In the genomic region with DNA sequence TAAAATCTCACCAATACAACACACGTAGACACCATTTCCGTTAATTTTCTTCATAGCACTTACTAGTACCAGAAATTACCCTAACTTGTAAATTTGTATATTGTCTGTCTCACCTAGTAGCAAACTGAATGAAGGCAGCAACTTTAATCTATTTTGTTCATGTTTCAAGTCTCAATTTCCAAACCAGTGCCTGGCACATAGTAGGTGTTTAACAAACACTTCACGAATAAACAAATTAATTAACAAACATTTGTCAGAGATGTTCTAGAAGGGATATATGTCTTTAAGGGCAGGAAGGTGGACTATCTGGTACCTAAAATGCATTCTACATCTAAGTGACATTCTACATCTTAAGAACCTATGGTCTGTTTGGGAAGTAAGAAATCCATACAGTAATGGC, we compare ENCODE assay signal across 10 cellular contexts. TPM values are rescaled to one million over a fixed set of nuclear protein-coding genes. Genes with fewer than 3 reads are reported as not detected.
DNase-seq lines count a peak whose midpoint lies in the region; ATAC-seq lines count a peak whose summit lies in the region.
"Had no signal": no experiment of that assay in that cellular context is flagged by ENCODE, and none has a peak within 500 bp of the region (broad histone marks: within the 10 kb centered on the region; RNA-seq: fewer than 3 reads in every experiment).

No MANE protein-coding gene starts in this region.

- H2BK120ac ChIP-seq in neuronal stem cell (ENCODE audit: low read depth, low read length) = no peak overlapping the region

- peak overlapping the region; percentile 73 to 82 for H3K4me3 ChIP-seq in CD4-positive, alpha-beta memory T cell (ENCODE audit: low read length in 2 of 2)
- H3K4me3 ChIP-seq in NT2/D1 (ENCODE audit: insufficient read length, low read depth) (peak overlapping the region; percentile 95), endocrine pancreas (ENCODE audit: control insufficient read depth, insufficient read depth, low read length) (peak overlapping the region; percentile 71), neuronal stem cell (ENCODE audit: low read length in 2 of 2) (peak overlapping the region in 1 of 2 donors; percentile 79)

- H3K14ac ChIP-seq in neuronal stem cell (ENCODE audit: low read length) = no peak overlapping the region

- peak overlapping the region; percentile 91 to 97 (median 96) for H3K4me3 Mint-ChIP-seq in CD4-positive, alpha-beta memory T cell

- H2AFZ ChIP-seq in neuronal stem cell (ENCODE audit: low read length) = peak overlapping the region; percentile 96

- H2AK5ac ChIP-seq in neuronal stem cell (ENCODE audit: low read depth, low read length) = no peak overlapping the region

- peak overlapping the region; percentile 89 for H3K27ac ChIP-seq in CD4-positive, alpha-beta memory T cell (ENCODE audit: low read depth, low read length)
- no peak overlapping the region for H3K27ac ChIP-seq in neuronal stem cell (replicated peaks; ENCODE audit: low read length)

- H3K27ac Mint-ChIP-seq in CD4-positive, alpha-beta memory T cell = peak overlapping the region; percentile 97 to 99 (median 99)

- H4K8ac ChIP-seq in neuronal stem cell (ENCODE audit: low read depth, low read length) = no peak overlapping the region

- peaks cover 22 to 44% (median 30%) of the 10 kb centered on the region in 4 donors for H3K4me1 Mint-ChIP-seq in CD4-positive, alpha-beta memory T cell

- H3K9ac ChIP-seq in NT2/D1 (ENCODE audit: insufficient read length, low read depth) (peak overlapping the region; percentile 78), endocrine pancreas (ENCODE audit: control insufficient read depth, insufficient read depth, low read length) (peak overlapping the region; percentile 1), neuronal stem cell (ENCODE audit: low read depth, low read length, poor library complexity) (no peak overlapping the region)

- no peak overlapping the region for H3K23ac ChIP-seq in neuronal stem cell (ENCODE audit: low read depth, low read length, poor library complexity)

- H3K36me3 Mint-ChIP-seq in CD4-positive, alpha-beta memory T cell = peaks cover 3 to 37% of the 10 kb centered on the region in 2 donors

- intact Hi-C loops in CD4-positive, alpha-beta memory T cell (cut with micrococcal nuclease) = loop anchor here (5.0 kb wide), 1 partner anchor 368 kb away; a partner anchor contains a TSS

- peaks cover 0 to 2% (median 0%) of the 10 kb centered on the region in 8 donors for H3K9me3 Mint-ChIP-seq in CD4-positive, alpha-beta memory T cell

- H3K4ac ChIP-seq in neuronal stem cell (ENCODE audit: low read length) = no peak overlapping the region

- H3K4me2 ChIP-seq in neuronal stem cell (ENCODE audit: insufficient read depth, low read length, poor library complexity, severe bottlenecking) = peak overlapping the region; percentile 63

- no peak overlapping the region for H4K91ac ChIP-seq in neuronal stem cell (ENCODE audit: low read depth, low read length, poor library complexity)

- CTCF ChIA-PET in CD4-positive, alpha-beta memory T cell (lab: Charles Lee; ENCODE audit: partially characterized antibody) = interaction anchor here (1.1 to 1.2 kb wide), 2 partner anchors 14 to 45 kb away, joined by 3 read pairs; no protein-coding TSS in a partner anchor

- H3K4me1 ChIP-seq in CD4-positive, alpha-beta memory T cell (ENCODE audit: insufficient read depth, low read length) = peaks cover 28% of the 10 kb centered on the region
- no peaks in the 10 kb centered on the region for H3K4me1 ChIP-seq in NT2/D1 (ENCODE audit: insufficient read depth, insufficient read length)
- H3K4me1 ChIP-seq in endocrine pancreas (ENCODE audit: control insufficient read depth, insufficient read depth, low read length) = peaks cover 7% of the 10 kb centered on the region
- peaks cover 0 to 3% of the 10 kb centered on the region in 2 donors for H3K4me1 ChIP-seq in neuronal stem cell (ENCODE audit: control insufficient read depth in 2 of 2, insufficient read depth in 1 of 2, low read depth in 1 of 2, low read length in 2 of 2)

- 100% methylated on average over 2 of the region's 3 CpGs for WGBS in neuronal stem cell (ENCODE audit: extremely low coverage in 2 of 2, insufficient read length in 2 of 2, insufficient replicate concordance in 1 of 2), 2 donors

- H3K9me3 ChIP-seq in CD4-positive, alpha-beta memory T cell (ENCODE audit: control insufficient read depth in 1 of 2, low read length in 2 of 2) = no peaks in the 10 kb centered on the region
- H3K9me3 ChIP-seq in NT2/D1 (ENCODE audit: insufficient read depth, low read length) (no peaks in the 10 kb centered on the region), endocrine pancreas (ENCODE audit: control insufficient read depth, low read length) (no peaks in the 10 kb centered on the region), neuronal stem cell (replicated peaks in 1 of 2; ENCODE audit: control insufficient read depth in 2 of 2, insufficient read depth in 1 of 2, low read depth in 1 of 2, low read length in 2 of 2) (no peaks in the 10 kb centered on the region)

- no peak for DNase-seq in CD4-positive, alpha-beta memory T cell
- DNase-seq in NT2/D1 (ENCODE audit: low read depth, low spot score) (no peak), neuronal stem cell (ENCODE audit: low spot score) (no peak)
- DNase-seq: NCI-H1092 treated with DMSO at 0.1 percent for 48 hours; stimulated activated CD4-positive, alpha-beta T cell treated with anti-CD3 and anti-CD28 coated beads, Interleukin-4, amount 100 ng/mL, for 1 hour had no signal

- no peak overlapping the region for H2BK12ac ChIP-seq in neuronal stem cell (ENCODE audit: low read length)

- H3K36me3 ChIP-seq in CD4-positive, alpha-beta memory T cell (ENCODE audit: insufficient read depth, low read length) = peaks cover 18% of the 10 kb centered on the region
- H3K36me3 ChIP-seq in NT2/D1 (ENCODE audit: insufficient read depth, insufficient read length, low read length) = peaks cover 28% of the 10 kb centered on the region
- no peaks in the 10 kb centered on the region for H3K36me3 ChIP-seq in endocrine pancreas (ENCODE audit: control insufficient read depth, insufficient read depth, low read length)
- H3K36me3 ChIP-seq in neuronal stem cell (replicated peaks in 1 of 2; ENCODE audit: control insufficient read depth in 2 of 2, insufficient read depth in 2 of 2, low read length in 2 of 2) = peaks cover 0 to 23% of the 10 kb centered on the region in 2 donors

- no peaks in the 10 kb centered on the region for H3K27me3 ChIP-seq in CD4-positive, alpha-beta memory T cell (ENCODE audit: insufficient read depth, low read length)
- no peaks in the 10 kb centered on the region for H3K27me3 ChIP-seq in NT2/D1 (ENCODE audit: insufficient read depth, insufficient read length)
- H3K27me3 ChIP-seq in endocrine pancreas (ENCODE audit: control insufficient read depth, insufficient read depth, low read length) = no peaks in the 10 kb centered on the region
- no peaks in the 10 kb centered on the region for H3K27me3 ChIP-seq in neuronal stem cell (ENCODE audit: control insufficient read depth in 3 of 3, insufficient read depth in 3 of 3, low read depth in 1 of 3, low read length in 3 of 3)

- POLR2A ChIA-PET in CD4-positive, alpha-beta memory T cell (lab: Charles Lee; ENCODE audit: partially characterized antibody) = no interaction called here

- H3K79me1 ChIP-seq in neuronal stem cell (ENCODE audit: low read depth, low read length) = no peaks in the 10 kb centered on the region

- no peak overlapping the region for H2BK5ac ChIP-seq in neuronal stem cell (ENCODE audit: low read length)

- ATAC-seq in HG03039 (IDR thresholded peaks at IDR 0.05; ENCODE audit: unreplicated experiment) (no peak), HG03354 (IDR thresholded peaks at IDR 0.05; ENCODE audit: poor library complexity, severe bottlenecking, unreplicated experiment) (no peak), GM18870 (IDR thresholded peaks at IDR 0.05; ENCODE audit: unreplicated experiment) (no peak)
- ATAC-seq in activated CD4-positive, CD25-positive, alpha-beta regulatory T cell treated with anti-CD3 and anti-CD28 coated beads, Interleukin-2, amount 50 U/mL, for 24 hours = no peak

- no peaks in the 10 kb centered on the region for H3K27me3 Mint-ChIP-seq in CD4-positive, alpha-beta memory T cell

- no peak overlapping the region for H2BK15ac ChIP-seq in neuronal stem cell (ENCODE audit: low read length)

- H3K18ac ChIP-seq in neuronal stem cell (ENCODE audit: low read length) = no peak overlapping the region

RNA-seq across cellular contexts. Expression of a gene that starts 1.0 kb away (rescaled TPM):
- total RNA-seq in CD4-positive, alpha-beta memory T cell = 10 to 100 TPM; 42.1 to 44.8 TPM
- polyA plus RNA-seq in CD4-positive, alpha-beta memory T cell = 10 to 100 TPM; 20.3 to 23.4 TPM
- polyA plus RNA-seq in neuronal stem cell (2013, experiment 1 of 2) = 7.4 TPM
- 7.2 TPM for polyA plus RNA-seq in neuronal stem cell (2013, experiment 2 of 2)

RNA-seq across cellular contexts. Expression of a gene that starts 42.2 kb away (rescaled TPM):
- 1 to 10 TPM; 1.2 TPM for total RNA-seq in CD4-positive, alpha-beta memory T cell
- not detected for polyA plus RNA-seq in CD4-positive, alpha-beta memory T cell
- 4.3 TPM for polyA plus RNA-seq in neuronal stem cell (2013, experiment 1 of 2)
- polyA plus RNA-seq in neuronal stem cell (2013, experiment 2 of 2) = 3.9 TPM
